1 cellular context compared by ENCODE assay signal in genomic region chr3:65604863-65605526, GRCh38.
TF ChIP-seq lines count a peak whose summit lies in the region.

No MANE protein-coding gene starts in this region.

TF ChIP-seq in K562, 482 proteins besides CTCF, POLR2A, EP300 and RAD21 (continued from another document and continues in another):
- TF ChIP-seq E2F4 (CRISPR knock-in tag; IDR thresholded peaks at IDR 0.05; ENCODE audit: low read depth) (no peak), HOXB6 (CRISPR knock-in tag; IDR thresholded peaks at IDR 0.05; ENCODE audit: borderline replicate concordance) (no peak), ZBTB1 (CRISPR knock-in tag; IDR thresholded peaks at IDR 0.05; ENCODE audit: borderline replicate concordance, low read depth) (no peak), PTBP1 (IDR thresholded peaks at IDR 0.05; ENCODE audit: low read depth, low read length) (no peak), ZNF644 (tag; IDR thresholded peaks at IDR 0.05; ENCODE audit: low read depth) (no peak), ZNF561 (CRISPR knock-in tag; conservative IDR thresholded peaks at IDR 0.05) (no peak), NFRKB (IDR thresholded peaks at IDR 0.05; ENCODE audit: low read depth) (no peak), CBFA2T2 (conservative IDR thresholded peaks at IDR 0.05) (peak; percentile 66), HDAC1 (IDR thresholded peaks at IDR 0.05) (no peak), ZNF232 (CRISPR knock-in tag; IDR thresholded peaks at IDR 0.05) (no peak), CTBP1 (IDR thresholded peaks at IDR 0.05; ENCODE audit: borderline replicate concordance) (peak; percentile 58; the same call in 1 of the 2 replicates), HDAC2 (IDR thresholded peaks at IDR 0.05) (0 out of 2 replicates have a peak, but pooled peaks have one; percentile 40), NBN (IDR thresholded peaks at IDR 0.05; ENCODE audit: low read depth) (0 out of 2 replicates have a peak, but pooled peaks have one; percentile 39), ZFP36 (IDR thresholded peaks at IDR 0.05; ENCODE audit: low read depth, low read length, partially characterized antibody) (no peak), CC2D1A (IDR thresholded peaks at IDR 0.05) (0 out of 2 replicates have a peak, but pooled peaks have one; percentile 13), FOXJ2 (tag; IDR thresholded peaks at IDR 0.05) (no peak), NKRF (IDR thresholded peaks at IDR 0.05; ENCODE audit: borderline replicate concordance) (no peak), CREB3 (tag; conservative IDR thresholded peaks at IDR 0.05; ENCODE audit: low read depth) (no peak), ARHGAP35 (IDR thresholded peaks at IDR 0.05; ENCODE audit: partially characterized antibody) (no peak), KLF13 (tag; IDR thresholded peaks at IDR 0.05; ENCODE audit: borderline replicate concordance, low read depth) (no peak), ZNF785 (CRISPR knock-in tag; IDR thresholded peaks at IDR 0.05) (no peak), THAP12 (CRISPR knock-in tag; IDR thresholded peaks at IDR 0.05) (no peak), KAT7 (CRISPR knock-in tag; IDR thresholded peaks at IDR 0.05; ENCODE audit: borderline replicate concordance) (no peak), ETS2 (tag; IDR thresholded peaks at IDR 0.05; ENCODE audit: borderline replicate concordance, poor library complexity, severe bottlenecking) (no peak), JUN (IDR thresholded peaks at IDR 0.05; ENCODE audit: borderline replicate concordance, low read depth, low read length) (peak; percentile 75; the same call in 1 of the 2 replicates), JUN (CRISPR knock-in tag; IDR thresholded peaks at IDR 0.05; ENCODE audit: borderline replicate concordance) (no peak), RREB1 (CRISPR knock-in tag; IDR thresholded peaks at IDR 0.05) (no peak), MEIS2 (IDR thresholded peaks at IDR 0.05; ENCODE audit: partially characterized antibody) (peak; percentile 23), NR3C1 (CRISPR knock-in tag; IDR thresholded peaks at IDR 0.05) (no peak), ZNF3 (CRISPR knock-in tag; IDR thresholded peaks at IDR 0.05) (no peak), MGA (IDR thresholded peaks at IDR 0.05) (peak; percentile 68), FOSL1 (tag; conservative IDR thresholded peaks at IDR 0.05) (peak; percentile 91), HNRNPK (IDR thresholded peaks at IDR 0.05; ENCODE audit: low read depth, low read length, poor library complexity, severe bottlenecking) (no peak), NCOR1 (IDR thresholded peaks at IDR 0.05) (peak; percentile 69), HMG20B (CRISPR knock-in tag; IDR thresholded peaks at IDR 0.05) (no peak), MCM3 (IDR thresholded peaks at IDR 0.05) (no peak), TAL1 (IDR thresholded peaks at IDR 0.05) (peak; percentile 66), SMARCE1 (IDR thresholded peaks at IDR 0.05) (peak; percentile 76)
